ENCODE assay signal across 26 cellular contexts in genomic region chr20:47999166-47999565, GRCh38.
"Had no signal": no experiment of that assay in that cellular context is flagged by ENCODE, and none has a peak within 500 bp of the region (broad histone marks: within the 10 kb centered on the region; RNA-seq: fewer than 3 reads in every experiment).

No MANE protein-coding gene starts in this region.

- H3K9ac ChIP-seq: KMS-11 had no signal

- H3K36me3 ChIP-seq: ascending aorta, MG63 had no signal

- H3K4me3 ChIP-seq: ascending aorta, body of pancreas, MG63 had no signal

- H3K9me3 Mint-ChIP-seq: activated naive CD8-positive, alpha-beta T cell treated with anti-CD3 and anti-CD28 coated beads, Interleukin-2, amount 50 U/mL, for 24 hours had no signal

- H3K4me1 Mint-ChIP-seq: central memory CD8-positive, alpha-beta T cell; T-helper 17 cell had no signal

- H3K4me3 Mint-ChIP-seq: activated naive CD8-positive, alpha-beta T cell treated with anti-CD3 and anti-CD28 coated beads, Interleukin-2, amount 50 U/mL, for 24 hours; activated T-cell treated with anti-CD3 and anti-CD28 coated beads, Interleukin-2, amount 50 U/mL, for 4 hours; central memory CD8-positive, alpha-beta T cell; T-helper 17 cell; WTC11 had no signal

- H3K27ac ChIP-seq: ascending aorta, body of pancreas, KMS-11 had no signal

- H3K27me3 Mint-ChIP-seq: activated naive CD8-positive, alpha-beta T cell treated with anti-CD3 and anti-CD28 coated beads, Interleukin-2, amount 50 U/mL, for 24 hours had no signal

- H3K4me2 ChIP-seq: KMS-11 had no signal

- H3K9me3 ChIP-seq: ascending aorta had no signal

- H3K4me1 ChIP-seq: ascending aorta, body of pancreas had no signal

- H3K27me3 ChIP-seq: ascending aorta, body of pancreas, MG63 had no signal

- H3K27ac Mint-ChIP-seq: activated naive CD4-positive, alpha-beta T cell treated with anti-CD3 and anti-CD28 coated beads, Interleukin-2, amount 50 U/mL, for 72 hours; activated naive CD8-positive, alpha-beta T cell treated with anti-CD3 and anti-CD28 coated beads, Interleukin-2, amount 50 U/mL, for 24 hours; T-helper 17 cell; WTC11 had no signal

- DNase-seq: activated CD4-positive, alpha-beta T cell treated with anti-CD3 and anti-CD28 coated beads for 48 hours; activated CD4-positive, alpha-beta T cell treated with anti-CD3 and anti-CD28 coated beads, Interleukin-2, amount 50 U/mL, for 4 hours; activated CD4-positive, CD25-positive, alpha-beta regulatory T cell treated with anti-CD3 and anti-CD28 coated beads, Interleukin-2, amount 50 U/mL, for 72 hours; activated effector memory CD4-positive, alpha-beta T cell treated with anti-CD3 and anti-CD28 coated beads, Interleukin-2, amount 50 U/mL, for 16 hours; activated naive CD4-positive, alpha-beta T cell treated with Interleukin-2 at 50 U/mL for 16 hours; activated naive CD8-positive, alpha-beta T cell treated with anti-CD3 and anti-CD28 coated beads, Interleukin-2, amount 50 U/mL, for 24 hours; activated T-cell treated with anti-CD3 and anti-CD28 coated beads, Interleukin-2, amount 50 U/mL, for 4 hours; amniotic stem cell; body of pancreas; MG63; NCI-H1092 treated with DMSO at 0.1 percent for 48 hours; NCI-H1436; NCI-H1694 treated with DMSO at 0.1 percent for 48 hours; NCI-H2029 treated with DMSO at 0.1 percent for 48 hours; NCI-H510A; NCI-H526 treated with DMSO at 0.1 percent for 48 hours; NCI-H82; NK-92 treated with Interleukin-12 subunit alpha and Interleukin-12 subunit beta, amount 100 ng/mL, for 24 hours; PC-3; T-helper 17 cell; T-helper 9 cell had no signal
